In the genomic region with DNA sequence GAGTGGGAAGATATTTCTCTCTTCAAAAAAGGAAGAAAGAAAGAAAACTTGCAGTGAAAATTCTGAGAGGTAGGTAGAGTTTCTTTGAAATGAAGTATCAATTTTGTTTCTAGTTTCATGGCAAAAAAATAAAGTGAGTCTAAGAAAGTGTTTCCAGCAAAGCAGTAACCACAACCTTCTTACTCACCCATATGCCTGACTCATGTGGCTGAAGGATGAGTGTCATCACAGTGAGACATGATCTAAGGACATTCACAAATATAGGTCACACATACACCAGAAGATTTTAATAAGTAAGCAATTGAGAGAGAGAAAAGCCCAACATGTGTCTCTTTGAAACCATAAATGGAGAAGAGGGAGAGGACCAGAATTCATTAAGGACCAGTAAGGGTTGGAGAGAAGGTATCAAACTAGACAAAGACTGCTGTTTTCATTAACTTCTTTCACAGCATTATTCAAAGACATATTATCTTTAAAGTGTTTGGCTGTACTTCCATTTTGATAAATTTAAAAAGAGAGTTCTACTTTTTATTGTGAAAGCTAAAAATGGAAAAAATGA, we compare ENCODE assay signal across 8 cellular contexts.
A peak's percentile ranks its signal among the peaks of the same experiment; 100 is the strongest.
DNase-seq lines count a peak whose midpoint lies in the region; ATAC-seq, FAIRE-seq and TF ChIP-seq lines count a peak whose summit lies in the region.

No MANE protein-coding gene starts in this region.

- ATAC-seq in GM21717 (IDR thresholded peaks at IDR 0.05; ENCODE audit: unreplicated experiment) (peak; percentile 96), HG03575 (IDR thresholded peaks at IDR 0.05; ENCODE audit: extremely low read depth, insufficient number of reproducible peaks, low FRiP score, unreplicated experiment) (peak; percentile 98), lower lobe of right lung (no peak)

- no peaks in the 10 kb centered on the region for H3K36me3 ChIP-seq in HAP-1 (replicated peaks)
- no peaks in the 10 kb centered on the region for H3K36me3 ChIP-seq in lower lobe of right lung

- no peak for TF ChIP-seq CTCF in lower lobe of right lung (IDR thresholded peaks at IDR 0.05)

- H3K27me3 ChIP-seq in HAP-1 (ENCODE audit: low read depth): peaks cover 7% of the 10 kb centered on the region; the same call in 1 of the 2 replicates
- H3K27me3 ChIP-seq in lower lobe of right lung (ENCODE audit: low read depth): no peaks in the 10 kb centered on the region

- no peaks in the 10 kb centered on the region for H3K9me3 ChIP-seq in HAP-1
- H3K9me3 ChIP-seq in lower lobe of right lung: no peaks in the 10 kb centered on the region

- no peak overlapping the region for H3K27ac ChIP-seq in lower lobe of right lung

- H3K4me1 ChIP-seq in HAP-1 (no peaks in the 10 kb centered on the region), lower lobe of right lung (no peaks in the 10 kb centered on the region)

- in situ Hi-C loops in HAP-1 (cut with MboI; ENCODE audit: low sequenced_read_pairs): no loop called here

- no peak overlapping the region for H3K4me3 ChIP-seq in HAP-1
- H3K4me3 ChIP-seq in lower lobe of right lung: no peak overlapping the region

- intact Hi-C loops in lower lobe of right lung (cut with DNase I): no loop called here

- DNase-seq in GM18507 (ENCODE audit: extremely low spot score, insufficient read length, low read depth) (peak; percentile 17), fibroblast of peridontal ligament (ENCODE audit: extremely low read depth) (peak; percentile 6), medulla oblongata (ENCODE audit: extremely low spot score) (no peak), HAP-1 (ENCODE audit: low spot score in 2 of 2) (no peak), lower lobe of right lung (no peak)
- no peak for DNase-seq in effector CD4-positive, alpha-beta T cell

- peak; percentile 84 for FAIRE-seq in GM18507 (lab: Jason Lieb, UNC)

Comparison
In these comparisons a context has a peak if more than half of its experiments do, and no peak if none do; other contexts are left out.
1. DNase-seq: peak in GM18507 (single experiment) and fibroblast of peridontal ligament (single experiment); none in effector CD4-positive, alpha-beta T cell (single experiment), medulla oblongata (single experiment), HAP-1 (0 of 2) and lower lobe of right lung (single experiment).
2. ATAC-seq: peak in GM21717 (single experiment) and HG03575 (single experiment); none in lower lobe of right lung (0 of 2).